12 cellular contexts compared by ENCODE assay signal in genomic region chr15:60091150-60091549, GRCh38.
DNase-seq lines count a peak whose midpoint lies in the region; ATAC-seq and TF ChIP-seq lines count a peak whose summit lies in the region.
"Had no signal": no experiment of that assay in that cellular context is flagged by ENCODE, and none has a peak within 500 bp of the region (broad histone marks: within the 10 kb centered on the region; RNA-seq: fewer than 3 reads in every experiment).

No MANE protein-coding gene starts in this region.

- in situ Hi-C loops in KBM-7 (cut with MboI; ENCODE audit: low pct_unique_long_range_greater_than_20kb, low sequenced_read_pairs): no loop called here

- DNase-seq in EL: peak; percentile 97
- DNase-seq in RWPE2 (ENCODE audit: low spot score): peak; percentile 96
- peak; percentile 69 for DNase-seq in fibroblast of the conjunctiva (ENCODE audit: low read depth)
- no peak for DNase-seq in NCI-H748 treated with DMSO at 0.1 percent for 48 hours (lab: John Stamatoyannopoulos, UW)
- no peak for DNase-seq in KBM-7
- DNase-seq: DND-41; spleen; stimulated activated naive B cell treated with anti-CD40 and anti-IgM and Interleukin-4, amounts not matched to agents 10 μg/mL and 1 μg/mL and 100 μg/mL, for 72 hours had no signal

- ATAC-seq in RWPE2 (ENCODE audit: low read depth): peak; percentile 98
- ATAC-seq in HG03521 (IDR thresholded peaks at IDR 0.05; ENCODE audit: unreplicated experiment): no peak
- ATAC-seq in HG02642 (IDR thresholded peaks at IDR 0.05; ENCODE audit: poor library complexity, unreplicated experiment): no peak
- ATAC-seq: stimulated activated naive B cell treated with anti-CD40 and anti-IgM and Interleukin-4, amounts not matched to agents 10 μg/mL and 1 μg/mL and 100 μg/mL, for 72 hours had no signal

- H3K27ac ChIP-seq in RWPE2 (ENCODE audit: poor library complexity, severe bottlenecking) (peak overlapping the region; percentile 80), parathyroid adenoma (peak overlapping the region; percentile 56)
- H3K27ac ChIP-seq: spleen, VCaP had no signal

- H3K36me3 ChIP-seq in RWPE2 (ENCODE audit: low read depth) (no peaks in the 10 kb centered on the region), parathyroid adenoma (ENCODE audit: control insufficient read depth, insufficient read depth, low read length) (no peaks in the 10 kb centered on the region)
- H3K36me3 ChIP-seq: spleen had no signal

- no peaks in the 10 kb centered on the region for H3K79me2 ChIP-seq in parathyroid adenoma

- peak overlapping the region; percentile 69 for H2AFZ ChIP-seq in parathyroid adenoma

- H3K4me2 ChIP-seq in parathyroid adenoma (ENCODE audit: low read length): no peak overlapping the region

- H3K4me3 ChIP-seq in RWPE2 (ENCODE audit: severe bottlenecking) (no peak overlapping the region), parathyroid adenoma (ENCODE audit: low read depth, low read length) (no peak overlapping the region)
- H3K4me3 ChIP-seq: spleen had no signal

- TF ChIP-seq CTCF in RWPE2 (IDR thresholded peaks at IDR 0.05; ENCODE audit: poor library complexity, severe bottlenecking) (no peak), parathyroid adenoma (IDR thresholded peaks at IDR 0.05) (no peak)

- H3K27me3 ChIP-seq in RWPE2 (ENCODE audit: insufficient read depth, poor library complexity, severe bottlenecking): no peaks in the 10 kb centered on the region
- H3K27me3 ChIP-seq in parathyroid adenoma (ENCODE audit: control insufficient read depth, insufficient read depth, low read length): no peaks in the 10 kb centered on the region

- H3K9ac ChIP-seq in parathyroid adenoma: no peak overlapping the region

- H3K4me1 ChIP-seq in RWPE2 (ENCODE audit: insufficient read depth, poor library complexity, severe bottlenecking) (peaks cover 17% of the 10 kb centered on the region), parathyroid adenoma (no peaks in the 10 kb centered on the region)
- H3K4me1 ChIP-seq: spleen had no signal

- H3K9me3 ChIP-seq in RWPE2 (ENCODE audit: severe bottlenecking) (no peaks in the 10 kb centered on the region), parathyroid adenoma (ENCODE audit: control insufficient read depth, low read length) (no peaks in the 10 kb centered on the region)
- H3K9me3 ChIP-seq: spleen had no signal

Comparison
In these comparisons a context has a peak if more than half of its experiments do, and no peak if none do; other contexts are left out.
1. DNase-seq: peak in EL (single experiment), RWPE2 (single experiment) and fibroblast of the conjunctiva (single experiment); none in NCI-H748 treated with DMSO at 0.1 percent for 48 hours (single experiment) and KBM-7 (single experiment).